8 cellular contexts compared by ENCODE assay signal in the genomic region with DNA sequence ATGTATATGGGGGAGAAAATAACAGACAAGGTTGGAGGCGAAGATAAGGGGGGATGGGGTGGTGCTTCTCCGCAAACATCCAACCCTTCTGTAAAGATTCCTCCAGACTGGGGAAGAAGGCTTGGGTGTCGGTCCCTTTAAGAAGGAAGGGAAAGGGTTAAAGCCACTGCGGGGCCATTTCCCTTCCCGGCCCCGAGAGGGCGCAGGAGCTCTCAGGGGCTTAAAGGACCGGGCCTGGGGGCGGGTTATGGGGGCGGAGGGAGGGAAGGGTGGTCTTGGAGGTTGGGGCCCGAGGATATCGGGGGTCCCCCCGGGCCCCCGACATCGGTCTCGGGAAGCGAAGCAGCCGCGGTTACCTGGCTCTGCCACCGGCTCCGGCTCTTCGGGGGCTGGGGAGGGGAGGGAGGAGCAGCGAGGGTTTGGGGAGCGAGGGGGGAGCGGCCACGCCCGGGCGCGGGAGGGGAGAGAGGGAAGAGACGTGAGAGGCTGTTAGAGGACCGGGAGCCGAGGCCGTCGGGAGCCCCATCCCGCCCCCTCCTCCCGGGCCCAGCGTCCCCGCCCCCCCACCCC. TPM values are rescaled to one million over a fixed set of nuclear protein-coding genes. Genes with fewer than 3 reads are reported as not detected.
DNase-seq lines count a peak whose midpoint lies in the region; ATAC-seq and TF ChIP-seq lines count a peak whose summit lies in the region.

No MANE protein-coding gene starts in this region.

- peak overlapping the region; percentile 53 for H3K4me3 ChIP-seq in A673 (ENCODE audit: low read depth, low read length, poor library complexity, severe bottlenecking)
- peak overlapping the region; percentile 41 for H3K4me3 ChIP-seq in mesendoderm (ENCODE audit: low read length)

- H3K4me3 Mint-ChIP-seq in activated CD8-positive, alpha-beta T cell treated with anti-CD3 and anti-CD28 coated beads, Interleukin-2, amount 10 ng/mL, durations not matched to agents 7 days and 5 days, result no peak overlapping the region

- H3K56ac ChIP-seq in mesendoderm (ENCODE audit: low read length), result peak overlapping the region; percentile 80

- no peak overlapping the region for H2BK5ac ChIP-seq in mesendoderm (ENCODE audit: low read length)

- DNase-seq in A673 (ENCODE audit: low spot score), result peak; percentile 65
- DNase-seq in NCI-H1930 (lab: John Stamatoyannopoulos, UW), result peak; percentile 77 to 80
- DNase-seq in activated CD8-positive, alpha-beta T cell treated with anti-CD3 and anti-CD28 coated beads, Interleukin-2, amount 10 ng/mL, durations not matched to agents 7 days and 5 days, result peak; percentile 43
- DNase-seq in mesendoderm, result peak; percentile 82

- CTCF ChIA-PET in A673 (lab: Charles Lee), result interaction anchor here (0.6 to 0.7 kb wide), 3 partner anchors 14 to 462 kb away, joined by 3 to 8 read pairs (median 3); no protein-coding TSS in a partner anchor
- CTCF ChIA-PET in activated CD8-positive, alpha-beta T cell treated with anti-CD3 and anti-CD28 coated beads, Interleukin-2, amount 10 ng/mL, durations not matched to agents 7 days and 5 days (lab: Charles Lee), result interaction anchor here (1.1 to 1.9 kb wide), 3 partner anchors 10 to 21 kb away, joined by 3 to 8 read pairs (median 4); no protein-coding TSS in a partner anchor

- H2AK5ac ChIP-seq in mesendoderm (ENCODE audit: low read length), result no peak overlapping the region

- H3K27ac ChIP-seq in A673 (ENCODE audit: low read depth, low read length, poor library complexity, severe bottlenecking) (no peak overlapping the region), mesendoderm (ENCODE audit: low read depth, low read length) (no peak overlapping the region)

- WGBS in mesendoderm (ENCODE audit: extremely low coverage, insufficient coverage, low lambda C conversion rate), result no CpG with 5 or more reads among the region's 38 CpGs

- H4K5ac ChIP-seq in mesendoderm (ENCODE audit: low read length), result no peak overlapping the region

- no peak overlapping the region for H3K23ac ChIP-seq in mesendoderm (ENCODE audit: low read length)

- H2BK120ac ChIP-seq in mesendoderm (ENCODE audit: low read depth, low read length), result no peak overlapping the region

- H3K36me3 ChIP-seq in A673 (ENCODE audit: insufficient read depth, low read length, poor library complexity, severe bottlenecking) (no peaks in the 10 kb centered on the region), ES-I3 (ENCODE audit: insufficient read depth, low read length) (no peaks in the 10 kb centered on the region), mesendoderm (ENCODE audit: control insufficient read depth, insufficient read depth, low read length) (no peaks in the 10 kb centered on the region)

- no peak overlapping the region for H2BK15ac ChIP-seq in mesendoderm (replicated peaks; ENCODE audit: low read depth)

- peaks cover 18% of the 10 kb centered on the region for H3K4me1 ChIP-seq in A673 (ENCODE audit: insufficient read depth, low read length, poor library complexity, severe bottlenecking)
- H3K4me1 ChIP-seq in ES-I3 (ENCODE audit: insufficient read depth, low read length), result peaks cover 21% of the 10 kb centered on the region
- no peaks in the 10 kb centered on the region for H3K4me1 ChIP-seq in mesendoderm (ENCODE audit: control insufficient read depth, low read depth, low read length)

- H3K9me3 ChIP-seq in A673 (ENCODE audit: low read depth, low read length, poor library complexity, severe bottlenecking), result no peaks in the 10 kb centered on the region
- H3K9me3 ChIP-seq in ES-I3 (ENCODE audit: control insufficient read depth, insufficient read depth, low read length), result no peaks in the 10 kb centered on the region

- no peak overlapping the region for H3K27ac Mint-ChIP-seq in activated CD8-positive, alpha-beta T cell treated with anti-CD3 and anti-CD28 coated beads, Interleukin-2, amount 10 ng/mL, durations not matched to agents 7 days and 5 days

- no TSS peak for BruUV-seq in A673 (replicated peaks; lab: Mats Ljungman, UMichigan)

- intact Hi-C loops in A673 (cut with micrococcal nuclease; ENCODE audit: unreplicated experiment), result no loop called here

- H3K27me3 ChIP-seq in A673 (replicated peaks; ENCODE audit: insufficient read depth, low read depth, low read length, poor library complexity) (no peaks in the 10 kb centered on the region), mesendoderm (ENCODE audit: insufficient read depth, low read length, poor library complexity) (no peaks in the 10 kb centered on the region)

- H3K79me2 ChIP-seq in mesendoderm (ENCODE audit: control insufficient read depth, insufficient read depth, low read length), result no peaks in the 10 kb centered on the region

- H3K9me3 Mint-ChIP-seq in activated CD8-positive, alpha-beta T cell treated with anti-CD3 and anti-CD28 coated beads, Interleukin-2, amount 10 ng/mL, durations not matched to agents 7 days and 5 days (ENCODE audit: insufficient read depth), result no peaks in the 10 kb centered on the region

- TF ChIP-seq CTCF in A673 (conservative IDR thresholded peaks at IDR 0.05; ENCODE audit: low read depth, low read length), result peak; percentile 78

- no peaks in the 10 kb centered on the region for H3K79me1 ChIP-seq in mesendoderm (ENCODE audit: low read length)

- no peaks in the 10 kb centered on the region for H3K36me3 Mint-ChIP-seq in activated CD8-positive, alpha-beta T cell treated with anti-CD3 and anti-CD28 coated beads, Interleukin-2, amount 10 ng/mL, durations not matched to agents 7 days and 5 days (ENCODE audit: low read depth)

- peaks cover 7% of the 10 kb centered on the region for H3K4me1 Mint-ChIP-seq in activated CD8-positive, alpha-beta T cell treated with anti-CD3 and anti-CD28 coated beads, Interleukin-2, amount 10 ng/mL, durations not matched to agents 7 days and 5 days (ENCODE audit: low read depth)

- H3K27me3 Mint-ChIP-seq in activated CD8-positive, alpha-beta T cell treated with anti-CD3 and anti-CD28 coated beads, Interleukin-2, amount 10 ng/mL, durations not matched to agents 7 days and 5 days (ENCODE audit: low read depth), result peaks cover 47% of the 10 kb centered on the region

- ATAC-seq in activated CD8-positive, alpha-beta T cell treated with anti-CD3 and anti-CD28 coated beads, Interleukin-2, amount 10 ng/mL, durations not matched to agents 7 days and 5 days, result no peak
- ATAC-seq in HG02981 (IDR thresholded peaks at IDR 0.05; ENCODE audit: unreplicated experiment) (no peak), GM21515 (IDR thresholded peaks at IDR 0.05; ENCODE audit: unreplicated experiment) (no peak), HG03378 (IDR thresholded peaks at IDR 0.05; ENCODE audit: unreplicated experiment) (no peak)

- H3K9ac ChIP-seq in ES-I3 (ENCODE audit: low read depth, low read length) (peak overlapping the region; percentile 45; the same call in 1 of the 2 replicates), mesendoderm (ENCODE audit: low read length) (peak overlapping the region; percentile 24)

- POLR2A ChIA-PET in A673 (lab: Charles Lee; ENCODE audit: low non-redundant PET), result interaction anchor here (0.6 kb wide), 1 partner anchor 47 kb away, joined by 3 read pairs; no protein-coding TSS in a partner anchor
- POLR2A ChIA-PET in activated CD8-positive, alpha-beta T cell treated with anti-CD3 and anti-CD28 coated beads, Interleukin-2, amount 10 ng/mL, durations not matched to agents 7 days and 5 days (lab: Charles Lee), result no interaction called here

- peak overlapping the region; percentile 83 for H3K18ac ChIP-seq in mesendoderm (ENCODE audit: low read length)

- H3K4ac ChIP-seq in mesendoderm (ENCODE audit: low read depth, low read length), result no peak overlapping the region

- H3K4me2 ChIP-seq in mesendoderm (ENCODE audit: low read length), result peak overlapping the region; percentile 14

- H4K8ac ChIP-seq in mesendoderm (ENCODE audit: low read depth, low read length), result no peak overlapping the region

RNA-seq across cellular contexts. Expression of gene TNNT1, which starts 2.8 kb away (rescaled TPM):
- total RNA-seq in A673 (2021), result 37.6 and 54.3 TPM in 2 replicates
- total RNA-seq in activated CD8-positive, alpha-beta T cell treated with anti-CD3 and anti-CD28 coated beads, Interleukin-2, amount 10 ng/mL, durations not matched to agents 7 days and 5 days, result not detected
- polyA plus RNA-seq in mesendoderm (2013, experiment 1 of 2), result 35.9 TPM
- polyA plus RNA-seq in mesendoderm (2013, experiment 2 of 2), result 40.3 TPM

RNA-seq across cellular contexts. Expression of gene TNNI3, which starts 11.4 kb away (rescaled TPM):
- total RNA-seq in A673 (2021), result 12.8 and 16.5 TPM in 2 replicates
- not detected for total RNA-seq in activated CD8-positive, alpha-beta T cell treated with anti-CD3 and anti-CD28 coated beads, Interleukin-2, amount 10 ng/mL, durations not matched to agents 7 days and 5 days
- 4.3 TPM for polyA plus RNA-seq in mesendoderm (2013, experiment 1 of 2)
- polyA plus RNA-seq in mesendoderm (2013, experiment 2 of 2), result 4.0 TPM

RNA-seq across cellular contexts. Expression of gene DNAAF3, which starts 20.2 kb away (rescaled TPM):
- 4.2 and 9.1 TPM in 2 replicates for total RNA-seq in A673 (2021)
- under 1 TPM; 0.21 to 0.23 TPM for total RNA-seq in activated CD8-positive, alpha-beta T cell treated with anti-CD3 and anti-CD28 coated beads, Interleukin-2, amount 10 ng/mL, durations not matched to agents 7 days and 5 days
- 1.4 TPM for polyA plus RNA-seq in mesendoderm (2013, experiment 1 of 2)
- 1.1 TPM for polyA plus RNA-seq in mesendoderm (2013, experiment 2 of 2)

RNA-seq across cellular contexts. Expression of gene PPP1R12C, which starts 28.7 kb away (rescaled TPM):
- total RNA-seq in A673 (2021), result 85.7 and 94.6 TPM in 2 replicates
- total RNA-seq in activated CD8-positive, alpha-beta T cell treated with anti-CD3 and anti-CD28 coated beads, Interleukin-2, amount 10 ng/mL, durations not matched to agents 7 days and 5 days, result 100 to 1,000 TPM; 137 to 142 TPM
- polyA plus RNA-seq in mesendoderm (2013, experiment 1 of 2), result 42.5 TPM
- polyA plus RNA-seq in mesendoderm (2013, experiment 2 of 2), result 43.2 TPM

RNA-seq across cellular contexts. Expression of gene SYT5, which starts 33.9 kb away (rescaled TPM):
- total RNA-seq in A673 (2021), result 0.28 TPM in 1 of 2 replicates, not detected in the other
- total RNA-seq in activated CD8-positive, alpha-beta T cell treated with anti-CD3 and anti-CD28 coated beads, Interleukin-2, amount 10 ng/mL, durations not matched to agents 7 days and 5 days, result 1 to 10 TPM in 1 of 2 experiments, under 1 TPM in 1; 0.47 to 1.3 TPM
- 0.53 TPM for polyA plus RNA-seq in mesendoderm (2013, experiment 1 of 2)
- polyA plus RNA-seq in mesendoderm (2013, experiment 2 of 2), result 0.24 TPM

Comparison
In these comparisons a context has a peak if more than half of its experiments do, and no peak if none do; other contexts are left out.
1. RNA of gene TNNT1, which starts 2.8 kb away (total RNA-seq): 37.6 to 54.3 TPM in A673; not detected in activated CD8-positive, alpha-beta T cell treated with anti-CD3 and anti-CD28 coated beads, Interleukin-2, amount 10 ng/mL, durations not matched to agents 7 days and 5 days; every median in the first group is over 10 times any median in the second.
2. RNA of gene TNNI3, which starts 11.4 kb away (total RNA-seq): 12.8 to 16.5 TPM in A673; not detected in activated CD8-positive, alpha-beta T cell treated with anti-CD3 and anti-CD28 coated beads, Interleukin-2, amount 10 ng/mL, durations not matched to agents 7 days and 5 days; every median in the first group is over 10 times any median in the second.
3. Peak in every context shown above with its lines, with median percentiles within 50 percentile points of each other: DNase-seq.